Comparison of ENCODE assay signal across 39 cellular contexts in the genomic region with DNA sequence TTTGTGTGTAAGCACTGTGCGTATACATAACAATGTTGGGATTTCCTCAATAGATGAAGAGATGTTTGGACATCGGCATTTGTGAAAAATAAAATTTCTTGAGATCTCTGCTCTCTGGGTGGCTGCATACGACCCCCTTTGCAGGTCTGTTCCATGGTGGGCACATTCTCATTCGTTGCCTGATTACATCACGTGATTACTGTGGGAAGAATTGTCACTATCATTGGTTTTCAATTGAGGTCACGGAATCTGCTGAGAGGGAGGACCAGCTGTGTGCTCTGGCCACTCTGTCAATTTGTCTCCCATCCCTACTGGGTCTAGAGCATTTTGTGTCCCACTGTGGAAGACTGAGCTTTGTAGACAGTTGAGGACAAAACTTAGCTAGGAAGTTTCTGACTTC.
"Had no signal": no experiment of that assay in that cellular context is flagged by ENCODE, and none has a peak within 500 bp of the region (broad histone marks: within the 10 kb centered on the region; RNA-seq: fewer than 3 reads in every experiment).

No MANE protein-coding gene starts in this region.

- H3K4me1 ChIP-seq: ascending aorta, body of pancreas, breast epithelium had no signal

- H3K27ac ChIP-seq: adrenal gland, ascending aorta, body of pancreas, brain microvascular endothelial cell, breast epithelium, cardiac muscle cell had no signal

- H3K9me3 ChIP-seq: adrenal gland, ascending aorta, body of pancreas, breast epithelium had no signal

- H3K4me3 Mint-ChIP-seq: activated naive CD4-positive, alpha-beta T cell treated with anti-CD3 and anti-CD28 coated beads for 36 hours; activated naive CD4-positive, alpha-beta T cell treated with anti-CD3 and anti-CD28 coated beads, Interleukin-2, amount 10 ng/mL, durations not matched to agents 7 days and 5 days; activated naive CD4-positive, alpha-beta T cell treated with anti-CD3 and anti-CD28 coated beads, Interleukin-2, amount 50 U/mL, for 24 hours; activated naive CD8-positive, alpha-beta T cell; activated naive CD8-positive, alpha-beta T cell treated with anti-CD3 and anti-CD28 coated beads for 36 hours; activated naive CD8-positive, alpha-beta T cell treated with anti-CD3 and anti-CD28 coated beads, Interleukin-2, amount 10 ng/mL, durations not matched to agents 7 days and 5 days; activated naive CD8-positive, alpha-beta T cell treated with anti-CD3 and anti-CD28 coated beads, Interleukin-2, amount 50 U/mL, for 24 hours; activated T-cell treated with anti-CD3 and anti-CD28 coated beads, Interleukin-2, amount 50 U/mL, for 24 hours; activated T-cell treated with anti-CD3 and anti-CD28 coated beads, Interleukin-2, amount 50 U/mL, for 4 hours; activated T-cell treated with anti-CD3 and anti-CD28 coated beads, Interleukin-2, amount 50 U/mL, for 72 hours; activated T-helper 1 cell treated with anti-CD3 and anti-CD28 coated beads, Interleukin-12 subunit alpha, Interleukin-12 subunit beta, Interleukin-2, Interleukin-4 antibody, amounts not matched to agents 30 ng/mL and 10 ng/mL and 1 ng/mL, durations not matched to agents 14 hours and 24 hours and 36 hours; activated T-helper 17 cell treated with anti-CD3 and anti-CD28 coated beads, Interleukin-2, amount 50 U/mL, for 72 hours; brain; central memory CD8-positive, alpha-beta T cell had no signal

- H3K9me3 Mint-ChIP-seq: activated T-cell treated with anti-CD3 and anti-CD28 coated beads, Interleukin-2, amount 50 U/mL, for 24 hours; activated T-helper 17 cell treated with anti-CD3 and anti-CD28 coated beads, Interleukin-2, amount 50 U/mL, for 72 hours; activated T-helper 2 cell treated with anti-CD3 and anti-CD28 coated beads, Interferon-gamma antibody, Interleukin-2, Interleukin-4, amounts not matched to agents 10 μg/mL and 5 μg/mL and 100 μg/mL, durations not matched to agents 14 hours and 24 hours and 36 hours had no signal

- H3K27me3 ChIP-seq: adrenal gland, ascending aorta, body of pancreas, brain microvascular endothelial cell, breast epithelium, cardiac muscle cell had no signal

- H3K36me3 ChIP-seq: adrenal gland, ascending aorta, brain microvascular endothelial cell, breast epithelium, cardiac muscle cell had no signal

- H3K4me3 ChIP-seq: adrenal gland, ascending aorta, body of pancreas, breast epithelium, cardiac muscle cell had no signal

- ATAC-seq: activated naive CD4-positive, alpha-beta T cell treated with anti-CD3 and anti-CD28 coated beads, Interleukin-2, amount 50 U/mL, for 72 hours; activated naive CD8-positive, alpha-beta T cell treated with anti-CD3 and anti-CD28 coated beads, Interleukin-2, amount 50 U/mL, for 24 hours; activated T-cell treated with anti-CD3 and anti-CD28 coated beads, Interleukin-2, amount 50 U/mL, for 4 hours; activated T-cell treated with anti-CD3 and anti-CD28 coated beads, Interleukin-2, amount 50 U/mL, for 72 hours; activated T-helper 17 cell treated with anti-CD3 and anti-CD28 coated beads, Interleukin-2, amount 50 U/mL, for 72 hours; body of pancreas had no signal

- DNase-seq: activated effector memory CD4-positive, alpha-beta T cell treated with anti-CD3 and anti-CD28 coated beads, Interleukin-2, amount 50 U/mL, for 16 hours; activated effector memory CD4-positive, alpha-beta T cell treated with Interleukin-2 at 50 U/mL for 16 hours; activated gamma-delta T cell; activated gamma-delta T cell treated with Interleukin-2 at 50 U/mL for 16 hours; activated naive CD4-positive, alpha-beta T cell; activated naive CD4-positive, alpha-beta T cell treated with anti-CD3 and anti-CD28 coated beads for 36 hours; activated naive CD4-positive, alpha-beta T cell treated with anti-CD3 and anti-CD28 coated beads, Interleukin-2, amount 10 ng/mL, durations not matched to agents 7 days and 5 days; activated naive CD4-positive, alpha-beta T cell treated with anti-CD3 and anti-CD28 coated beads, Interleukin-2, amount 50 U/mL, for 16 hours; activated naive CD4-positive, alpha-beta T cell treated with Interleukin-2 at 50 U/mL for 16 hours; activated naive CD8-positive, alpha-beta T cell treated with anti-CD3 and anti-CD28 coated beads for 36 hours; activated naive CD8-positive, alpha-beta T cell treated with anti-CD3 and anti-CD28 coated beads, Interleukin-2, amount 10 ng/mL, durations not matched to agents 7 days and 5 days; activated naive CD8-positive, alpha-beta T cell treated with anti-CD3 and anti-CD28 coated beads, Interleukin-2, amount 50 U/mL, for 24 hours; activated T-cell treated with anti-CD3 and anti-CD28 coated beads, Interleukin-2, amount 50 U/mL, for 24 hours; activated T-cell treated with anti-CD3 and anti-CD28 coated beads, Interleukin-2, amount 50 U/mL, for 4 hours; activated T-cell treated with anti-CD3 and anti-CD28 coated beads, Interleukin-2, amount 50 U/mL, for 48 hours; activated T-cell treated with anti-CD3 and anti-CD28 coated beads, Interleukin-2, amount 50 U/mL, for 72 hours; adrenal gland; amniotic stem cell; amygdala; anterior cingulate cortex; aorta; body of pancreas; brain microvascular endothelial cell; caudate nucleus; central memory CD4-positive, alpha-beta T cell; cerebellar nuclear complex had no signal

- H3K27ac Mint-ChIP-seq: activated naive CD4-positive, alpha-beta T cell treated with anti-CD3 and anti-CD28 coated beads for 36 hours; activated naive CD4-positive, alpha-beta T cell treated with anti-CD3 and anti-CD28 coated beads, Interleukin-2, amount 10 ng/mL, durations not matched to agents 7 days and 5 days; activated naive CD4-positive, alpha-beta T cell treated with anti-CD3 and anti-CD28 coated beads, Interleukin-2, amount 50 U/mL, for 24 hours; activated naive CD4-positive, alpha-beta T cell treated with anti-CD3 and anti-CD28 coated beads, Interleukin-2, amount 50 U/mL, for 72 hours; activated naive CD8-positive, alpha-beta T cell; activated naive CD8-positive, alpha-beta T cell treated with anti-CD3 and anti-CD28 coated beads for 36 hours; activated naive CD8-positive, alpha-beta T cell treated with anti-CD3 and anti-CD28 coated beads, Interleukin-2, amount 10 ng/mL, durations not matched to agents 7 days and 5 days; activated naive CD8-positive, alpha-beta T cell treated with anti-CD3 and anti-CD28 coated beads, Interleukin-2, amount 50 U/mL, for 24 hours; activated T-cell treated with anti-CD3 and anti-CD28 coated beads, Interleukin-2, amount 50 U/mL, for 24 hours; activated T-cell treated with anti-CD3 and anti-CD28 coated beads, Interleukin-2, amount 50 U/mL, for 72 hours; activated T-helper 1 cell treated with anti-CD3 and anti-CD28 coated beads, Interleukin-12 subunit alpha, Interleukin-12 subunit beta, Interleukin-2, Interleukin-4 antibody, amounts not matched to agents 30 ng/mL and 10 ng/mL and 1 ng/mL, durations not matched to agents 14 hours and 24 hours and 36 hours; activated T-helper 17 cell treated with anti-CD3 and anti-CD28 coated beads, Interleukin-2, amount 50 U/mL, for 72 hours; activated T-helper 2 cell treated with anti-CD3 and anti-CD28 coated beads, Interferon-gamma antibody, Interleukin-2, Interleukin-4, amounts not matched to agents 10 μg/mL and 5 μg/mL and 100 μg/mL, durations not matched to agents 14 hours and 24 hours and 36 hours had no signal

- H3K27me3 Mint-ChIP-seq: activated naive CD4-positive, alpha-beta T cell treated with anti-CD3 and anti-CD28 coated beads, Interleukin-2, amount 10 ng/mL, durations not matched to agents 7 days and 5 days; activated naive CD4-positive, alpha-beta T cell treated with anti-CD3 and anti-CD28 coated beads, Interleukin-2, amount 50 U/mL, for 24 hours; activated naive CD8-positive, alpha-beta T cell; activated naive CD8-positive, alpha-beta T cell treated with anti-CD3 and anti-CD28 coated beads for 36 hours; activated naive CD8-positive, alpha-beta T cell treated with anti-CD3 and anti-CD28 coated beads, Interleukin-2, amount 10 ng/mL, durations not matched to agents 7 days and 5 days; activated naive CD8-positive, alpha-beta T cell treated with anti-CD3 and anti-CD28 coated beads, Interleukin-2, amount 50 U/mL, for 24 hours; activated T-cell treated with anti-CD3 and anti-CD28 coated beads, Interleukin-2, amount 50 U/mL, for 24 hours; activated T-helper 17 cell treated with anti-CD3 and anti-CD28 coated beads, Interleukin-2, amount 50 U/mL, for 72 hours had no signal

- FAIRE-seq: astrocyte, bronchial epithelial cell had no signal

- H3K4me1 Mint-ChIP-seq: activated naive CD4-positive, alpha-beta T cell treated with anti-CD3 and anti-CD28 coated beads, Interleukin-2, amount 10 ng/mL, durations not matched to agents 7 days and 5 days; activated naive CD8-positive, alpha-beta T cell treated with anti-CD3 and anti-CD28 coated beads, Interleukin-2, amount 10 ng/mL, durations not matched to agents 7 days and 5 days; activated naive CD8-positive, alpha-beta T cell treated with anti-CD3 and anti-CD28 coated beads, Interleukin-2, amount 50 U/mL, for 24 hours; central memory CD8-positive, alpha-beta T cell had no signal
